Comparison of ENCODE assay signal across 8 cellular contexts in the genomic region with DNA sequence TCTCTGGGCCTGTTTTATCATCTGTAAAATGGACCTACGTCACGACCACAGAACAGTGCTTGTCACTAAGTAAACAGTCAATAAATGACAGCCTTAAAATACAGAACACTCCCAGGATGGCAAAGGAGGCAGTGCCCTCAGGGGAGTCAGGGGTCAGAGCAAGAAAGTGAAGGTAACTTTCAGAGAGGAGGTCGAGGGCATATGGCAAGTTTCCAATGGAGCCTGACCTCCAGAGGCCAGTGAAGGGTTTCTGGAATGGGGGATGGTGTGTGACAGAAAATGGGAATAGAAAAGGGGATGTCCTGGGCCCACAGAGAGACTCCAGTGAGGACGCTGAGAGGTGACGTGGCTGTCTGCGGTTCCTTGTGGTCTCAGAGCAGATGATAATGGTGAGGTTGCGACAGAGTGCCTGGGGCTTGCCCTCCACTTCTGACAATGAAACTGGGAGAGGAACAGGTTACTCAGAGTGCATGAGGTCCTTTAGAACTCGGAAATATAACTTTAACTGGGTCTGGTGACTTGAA.
DNase-seq lines count a peak whose midpoint lies in the region; ATAC-seq and TF ChIP-seq lines count a peak whose summit lies in the region.

No MANE protein-coding gene starts in this region.

- ATAC-seq in GM19395 (IDR thresholded peaks at IDR 0.05; ENCODE audit: unreplicated experiment): peak; percentile 96
- peak; percentile 96 for ATAC-seq in HG03442 (IDR thresholded peaks at IDR 0.05; ENCODE audit: unreplicated experiment)

- DNase-seq in AG20443 (ENCODE audit: low spot score) (peak; percentile 16), epithelial cell of esophagus (ENCODE audit: low read depth) (peak; percentile 36), AG08395 (ENCODE audit: low spot score) (no peak), coronary artery (ENCODE audit: low spot score) (no peak)
- peak; percentile 48 for DNase-seq in activated CD4-positive, CD25-positive, alpha-beta regulatory T cell treated with anti-CD3 and anti-CD28 coated beads, Interleukin-2, amount 50 U/mL, for 72 hours
- peak; percentile 40 to 54 for DNase-seq in stimulated activated CD8-positive, alpha-beta memory T cell treated with anti-CD3 and anti-CD28 coated beads, Interleukin-7, amount 100 ng/mL, for 4 hours (ENCODE audit: low read depth in 2 of 2)

- no peak overlapping the region for H3K27ac ChIP-seq in coronary artery

- H3K4me3 ChIP-seq in epithelial cell of esophagus (ENCODE audit: low read length) (no peak overlapping the region), coronary artery (no peak overlapping the region)

- TF ChIP-seq CTCF in epithelial cell of esophagus (IDR thresholded peaks at IDR 0.05; ENCODE audit: insufficient read depth, low read depth, low read length, missing control alignments): no peak
- TF ChIP-seq CTCF in coronary artery (IDR thresholded peaks at IDR 0.05): no peak

Comparison
In these comparisons a context has a peak if more than half of its experiments do, and no peak if none do; other contexts are left out.
1. DNase-seq: peak in AG20443 (single experiment), activated CD4-positive, CD25-positive, alpha-beta regulatory T cell treated with anti-CD3 and anti-CD28 coated beads, Interleukin-2, amount 50 U/mL, for 72 hours (single experiment), epithelial cell of esophagus (single experiment) and stimulated activated CD8-positive, alpha-beta memory T cell treated with anti-CD3 and anti-CD28 coated beads, Interleukin-7, amount 100 ng/mL, for 4 hours (2 of 2); none in AG08395 (single experiment) and coronary artery (single experiment).